Comparison of ENCODE assay signal across 1 cellular context in genomic region chr12:111404362-111405148, GRCh38.
TF ChIP-seq lines count a peak whose summit lies in the region.

No MANE protein-coding gene starts in this region.

TF ChIP-seq in K562, 482 proteins besides CTCF, POLR2A, EP300 and RAD21 (continued from another document and continues in another):
- TF ChIP-seq RBM39 (optimal IDR thresholded peaks at IDR 0.05; ENCODE audit: low read depth, low read length), result peak; percentile 27
- peak; percentile 89 for TF ChIP-seq LEF1 (IDR thresholded peaks at IDR 0.05)
- TF ChIP-seq BRD4 (IDR thresholded peaks at IDR 0.05), result peak; percentile 64; the same call in 1 of the 2 replicates
- TF ChIP-seq CHAMP1 (IDR thresholded peaks at IDR 0.05), result no peak
- TF ChIP-seq HIVEP1 (CRISPR knock-in tag; IDR thresholded peaks at IDR 0.05), result no peak
- TF ChIP-seq EGR1 (conservative IDR thresholded peaks at IDR 0.05), result peak; percentile 98
- TF ChIP-seq FOXM1 (IDR thresholded peaks at IDR 0.05; ENCODE audit: low read depth), result no peak
- TF ChIP-seq FOXM1 (CRISPR knock-in tag; IDR thresholded peaks at IDR 0.05; ENCODE audit: low read depth), result 0 out of 2 replicates have a peak, but pooled peaks have one; percentile 26
- TF ChIP-seq EHMT2 (IDR thresholded peaks at IDR 0.05), result 0 out of 2 replicates have a peak, but pooled peaks have one; percentile 13
- TF ChIP-seq UBTF (IDR thresholded peaks at IDR 0.05; ENCODE audit: borderline replicate concordance in 1 of 2, low read depth in 2 of 2, low read length in 2 of 2), result peak in 1 of 2 experiments; percentile 58; a peak in 1 of 4 replicates
- 0 out of 2 replicates have a peak, but pooled peaks have one; percentile 36 for TF ChIP-seq TEAD4 (IDR thresholded peaks at IDR 0.05; ENCODE audit: low read length)
- TF ChIP-seq TEAD4 (CRISPR knock-in tag; IDR thresholded peaks at IDR 0.05; ENCODE audit: borderline replicate concordance), result no peak
- TF ChIP-seq ZNF24 (IDR thresholded peaks at IDR 0.05), result peak; percentile 56; the same call in 1 of the 2 replicates
- no peak for TF ChIP-seq POLR2AphosphoS5 (IDR thresholded peaks at IDR 0.05; ENCODE audit: control insufficient read depth, insufficient read depth, low read depth, low read length)
- TF ChIP-seq PHB2 (IDR thresholded peaks at IDR 0.05; ENCODE audit: low read depth), result no peak
- TF ChIP-seq ID3 (CRISPR knock-in tag; IDR thresholded peaks at IDR 0.05), result no peak
- peak; percentile 12; the same call in 1 of the 2 replicates for TF ChIP-seq ID3 (tag; IDR thresholded peaks at IDR 0.05)
- TF ChIP-seq STAT5A (IDR thresholded peaks at IDR 0.05; ENCODE audit: borderline replicate concordance, low read length), result 0 out of 2 replicates have a peak, but pooled peaks have one; percentile 30
- no peak for TF ChIP-seq RAD51 (IDR thresholded peaks at IDR 0.05; ENCODE audit: borderline replicate concordance, low read depth)
- peak; percentile 90 for TF ChIP-seq ETV1 (tag; conservative IDR thresholded peaks at IDR 0.05; ENCODE audit: low read depth)
- TF ChIP-seq L3MBTL2 (IDR thresholded peaks at IDR 0.05), result 0 out of 2 replicates have a peak, but pooled peaks have one; percentile 1
- 0 out of 2 replicates have a peak, but pooled peaks have one; percentile 37 for TF ChIP-seq BACH1 (tag; IDR thresholded peaks at IDR 0.05)
- peak; percentile 5; the same call in 1 of the 2 replicates for TF ChIP-seq NFIC (IDR thresholded peaks at IDR 0.05)
- peak; percentile 70 for TF ChIP-seq ZNF592 (IDR thresholded peaks at IDR 0.05)
- peak; percentile 77; the same call in 1 of the 2 replicates for TF ChIP-seq ETS1 (conservative IDR thresholded peaks at IDR 0.05; ENCODE audit: control insufficient read depth, low read depth, low read length)
- TF ChIP-seq TRIM25 (IDR thresholded peaks at IDR 0.05; ENCODE audit: borderline replicate concordance), result 0 out of 2 replicates have a peak, but pooled peaks have one; percentile 20
- TF ChIP-seq TBL1XR1 (IDR thresholded peaks at IDR 0.05; ENCODE audit: low read length in 2 of 2), result peak in 1 of 2 experiments; percentile 65; a peak in 2 of 4 replicates
- 0 out of 2 replicates have a peak, but pooled peaks have one; percentile 5 for TF ChIP-seq PHF21A (IDR thresholded peaks at IDR 0.05; ENCODE audit: borderline replicate concordance, low read depth)
- peak; percentile 33; the same call in 1 of the 2 replicates for TF ChIP-seq CBFA2T3 (IDR thresholded peaks at IDR 0.05)
- TF ChIP-seq ZHX1 (conservative IDR thresholded peaks at IDR 0.05; ENCODE audit: low read length), result peak; percentile 7; the same call in 1 of the 2 replicates
- TF ChIP-seq CEBPB (tag; IDR thresholded peaks at IDR 0.05), result no peak
- no peak for TF ChIP-seq DACH1 (IDR thresholded peaks at IDR 0.05; ENCODE audit: partially characterized antibody)
- 0 out of 4 replicates have a peak, but pooled peaks of 1 of the 2 experiments have one; percentile 45 for TF ChIP-seq HDAC1 (IDR thresholded peaks at IDR 0.05)
- 0 out of 2 replicates have a peak, but pooled peaks have one; percentile 63 for TF ChIP-seq PATZ1 (CRISPR knock-in tag; IDR thresholded peaks at IDR 0.05; ENCODE audit: borderline replicate concordance)
- peak; percentile 4 for TF ChIP-seq CHD4 (IDR thresholded peaks at IDR 0.05; ENCODE audit: insufficient read depth, insufficient replicate concordance, low read depth, low read length, poor library complexity, severe bottlenecking)
- TF ChIP-seq ZNF586 (CRISPR knock-in tag; conservative IDR thresholded peaks at IDR 0.05), result 0 out of 2 replicates have a peak, but pooled peaks have one; percentile 48
- peak; percentile 51 for TF ChIP-seq TAF1 (IDR thresholded peaks at IDR 0.05; ENCODE audit: control insufficient read depth, extremely low read depth, insufficient read depth, low read length, severe bottlenecking)
- TF ChIP-seq ZNF766 (CRISPR knock-in tag; conservative IDR thresholded peaks at IDR 0.05), result peak; percentile 82
- TF ChIP-seq ELF2 (CRISPR knock-in tag; IDR thresholded peaks at IDR 0.05), result 0 out of 2 replicates have a peak, but pooled peaks have one; percentile 54
- 0 out of 2 replicates have a peak, but pooled peaks have one; percentile 14 for TF ChIP-seq ZFP91 (CRISPR knock-in tag; IDR thresholded peaks at IDR 0.05)
- 0 out of 2 replicates have a peak, but pooled peaks have one; percentile 21 for TF ChIP-seq ZNF140 (CRISPR knock-in tag; IDR thresholded peaks at IDR 0.05)
